32 cellular contexts compared by ENCODE assay signal in the genomic region with DNA sequence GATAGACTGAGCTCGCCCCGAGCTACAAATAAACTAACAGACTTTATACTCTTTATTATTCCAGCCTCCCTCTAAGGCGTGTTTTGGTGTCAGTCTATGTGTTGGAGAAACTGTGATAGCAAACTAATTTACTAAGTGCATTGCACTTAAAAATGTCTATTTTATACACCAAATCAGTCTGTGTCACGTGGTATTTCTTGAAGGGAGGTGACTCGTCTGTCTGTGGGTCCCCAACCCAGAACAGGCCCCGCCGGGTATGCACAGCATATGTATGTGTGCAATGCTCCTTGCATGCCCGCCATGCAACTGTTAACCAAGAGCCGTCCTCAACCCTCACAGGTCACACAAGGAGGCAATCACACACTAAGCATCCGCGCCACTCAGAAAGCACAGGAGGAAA. TPM values are rescaled to one million over a fixed set of nuclear protein-coding genes. Genes with fewer than 3 reads are reported as not detected.
A peak's percentile ranks its signal among the peaks of the same experiment; 100 is the strongest.
DNase-seq lines count a peak whose midpoint lies in the region; ATAC-seq, FAIRE-seq and TF ChIP-seq lines count a peak whose summit lies in the region.
"Had no signal": no experiment of that assay in that cellular context is flagged by ENCODE, and none has a peak within 500 bp of the region (broad histone marks: within the 10 kb centered on the region; RNA-seq: fewer than 3 reads in every experiment).

No MANE protein-coding gene starts in this region.

- H3K4me3 Mint-ChIP-seq in brain (peak overlapping the region in 4 of 5 experiments; percentile 17 to 57 (median 32)), nephron (peak overlapping the region in 2 of 3 experiments; percentile 9 to 11)
- H3K4me3 Mint-ChIP-seq: CD4-positive, alpha-beta memory T cell; CD4-positive, CD25-positive, alpha-beta regulatory T cell had no signal

- H3K27ac ChIP-seq in K562 (ENCODE audit: extremely low read depth, low read depth, low read length) (no peak overlapping the region), ovary (no peak overlapping the region)
- H3K27ac ChIP-seq: BLaER1 had no signal

- H3K4me1 Mint-ChIP-seq in brain (peaks cover 32% of the 10 kb centered on the region), nephron (peaks cover 23% of the 10 kb centered on the region)
- H3K4me1 Mint-ChIP-seq: CD14-positive monocyte; CD4-positive, CD25-positive, alpha-beta regulatory T cell had no signal

- H4K20me1 ChIP-seq in K562 (replicated peaks; ENCODE audit: control insufficient read depth, insufficient read depth, low read length): peaks cover 34% of the 10 kb centered on the region

- no peaks in the 10 kb centered on the region for H3K9me1 ChIP-seq in K562 (ENCODE audit: control insufficient read depth, insufficient read depth, low read length)

- POLR2A ChIA-PET in K562 (lab: Yijun Ruan, JAX): no interaction called here

- H3K4me1 ChIP-seq in K562 (replicated peaks in 1 of 2; ENCODE audit: control insufficient read depth in 2 of 2, insufficient read depth in 2 of 2, low read length in 2 of 2) (peaks cover 0 to 10% of the 10 kb centered on the region in 2 experiments; a peak in 2 of 5 replicates), ovary (ENCODE audit: insufficient read depth) (no peaks in the 10 kb centered on the region)
- H3K4me1 ChIP-seq: BE2C had no signal

- H3K4me3 ChIP-seq in K562: no peak overlapping the region
- H3K4me3 ChIP-seq in ovary: no peak overlapping the region
- H3K4me3 ChIP-seq: BLaER1, GM12878 had no signal

- H3K79me2 ChIP-seq in K562 (ENCODE audit: control insufficient read depth, insufficient read depth, low read length): no peaks in the 10 kb centered on the region

- TF ChIP-seq CTCF in K562 (IDR thresholded peaks at IDR 0.05 in 2 of 3, conservative IDR thresholded peaks at IDR 0.05 in 1 of 3; ENCODE audit: insufficient read depth in 2 of 3, low read depth in 1 of 3, low read length in 3 of 3): no peak
- TF ChIP-seq CTCF in brain (conservative IDR thresholded peaks at IDR 0.05): no peak
- TF ChIP-seq CTCF in nephron (IDR thresholded peaks at IDR 0.05; ENCODE audit: unreplicated experiment in 3 of 3): no peak
- no peak for TF ChIP-seq CTCF in ovary (IDR thresholded peaks at IDR 0.05)

- H3K27ac Mint-ChIP-seq in brain (peak overlapping the region in 3 of 5 experiments; percentile 5 to 57 (median 35)), nephron (no peak overlapping the region)
- H3K27ac Mint-ChIP-seq: CD14-positive monocyte; CD4-positive, alpha-beta memory T cell; CD8-positive, alpha-beta memory T cell had no signal

- H3K27me3 ChIP-seq in K562 (ENCODE audit: control insufficient read depth in 2 of 2, insufficient read depth in 2 of 2, low read length in 2 of 2) (peaks cover 32 to 66% of the 10 kb centered on the region in 2 experiments), ovary (no peaks in the 10 kb centered on the region)

- no peaks in the 10 kb centered on the region for H3K36me3 Mint-ChIP-seq in brain
- no peaks in the 10 kb centered on the region for H3K36me3 Mint-ChIP-seq in nephron (ENCODE audit: low read depth)
- H3K36me3 Mint-ChIP-seq: CD14-positive monocyte; CD4-positive, alpha-beta memory T cell; CD4-positive, CD25-positive, alpha-beta regulatory T cell; CD8-positive, alpha-beta memory T cell had no signal

- in situ Hi-C loops in K562 (cut with MboI): no loop called here

- TF ChIP-seq RAD21 in K562 (CRISPR knock-in tag; conservative IDR thresholded peaks at IDR 0.05 in 1 of 2, IDR thresholded peaks at IDR 0.05 in 1 of 2): no peak

- no peaks in the 10 kb centered on the region for H3K36me3 ChIP-seq in K562 (ENCODE audit: control insufficient read depth, insufficient read depth, low read length)
- H3K36me3 ChIP-seq in ovary: no peaks in the 10 kb centered on the region
- H3K36me3 ChIP-seq: BE2C, BLaER1 had no signal

- DNase-seq in K562 (ENCODE audit: extremely low read depth in 1 of 4, low spot score in 3 of 4): no peak
- no peak for DNase-seq in NCI-H2196 treated with DMSO at 0.1 percent for 48 hours (lab: John Stamatoyannopoulos, UW; ENCODE audit: unreplicated experiment)
- DNase-seq in ovary: no peak
- DNase-seq: 8988T; ACHN; BE2C; C1 segment of cervical spinal cord; CD4-positive, alpha-beta memory T cell; CD4-positive, CD25-positive, alpha-beta regulatory T cell; CD8-positive, alpha-beta memory T cell; COR-L47; DMS 273 treated with DMSO at 0.1 percent for 48 hours; DMS153; DMS53; DMS79; DND-41; EL; GDM1 had no signal

- intact Hi-C loops in K562 (cut with micrococcal nuclease) (no loop called here), ovary (cut with DNase I) (no loop called here)

- TF ChIP-seq POLR2A in K562 (conservative IDR thresholded peaks at IDR 0.05) (no peak), ovary (IDR thresholded peaks at IDR 0.05) (no peak)

- CTCF ChIA-PET in K562 (lab: Yijun Ruan, JAX; ENCODE audit: low intra/inter-chr PET ratio): no interaction called here

- H3K9ac ChIP-seq in K562 (ENCODE audit: insufficient read depth in 1 of 2, low read depth in 2 of 2, low read length in 2 of 2): no peak overlapping the region
- H3K9ac ChIP-seq: BLaER1 had no signal

- 2% methylated on average over 11 of the region's 11 CpGs for WGBS in K562 (ENCODE audit: insufficient coverage, low coverage, missing lambda C conversion rate)
- WGBS in ovary, 3 donors: 81 to 91% (median 85%) methylated on average over 11 of the region's 11 CpGs

- FAIRE-seq in K562 (lab: Jason Lieb, UNC): no peak
- FAIRE-seq: A204.1, GM12878, GM12892, GM18507, GM19239 had no signal

- TF ChIP-seq EP300 in K562 (IDR thresholded peaks at IDR 0.05; ENCODE audit: low read length) (no peak), ovary (IDR thresholded peaks at IDR 0.05) (no peak)

- H3K9me3 ChIP-seq in K562 (replicated peaks; ENCODE audit: control insufficient read depth, insufficient read depth, low read depth, low read length): no peaks in the 10 kb centered on the region
- no peaks in the 10 kb centered on the region for H3K9me3 ChIP-seq in ovary
- H3K9me3 ChIP-seq: BE2C had no signal

- peaks cover 0 to 2% (median 0%) of the 10 kb centered on the region in 5 experiments for H3K9me3 Mint-ChIP-seq in brain
- no peaks in the 10 kb centered on the region for H3K9me3 Mint-ChIP-seq in nephron
- H3K9me3 Mint-ChIP-seq: CD4-positive, CD25-positive, alpha-beta regulatory T cell; CD8-positive, alpha-beta memory T cell had no signal

- no peak overlapping the region for H2AFZ ChIP-seq in K562 (ENCODE audit: low read depth, low read length)

- no peak overlapping the region for H3K4me2 ChIP-seq in K562 (ENCODE audit: insufficient read depth, low read length)
- H3K4me2 ChIP-seq: BLaER1 had no signal

- BruUV-seq in K562 (replicated peaks; lab: Mats Ljungman, UMichigan): no TSS peak

- no peak for ATAC-seq in K562
- ATAC-seq in GM18909 (IDR thresholded peaks at IDR 0.05; ENCODE audit: poor library complexity, unreplicated experiment): no peak
- ATAC-seq: GM12878 had no signal

- peaks cover 65% of the 10 kb centered on the region for H3K27me3 Mint-ChIP-seq in brain
- H3K27me3 Mint-ChIP-seq in nephron (ENCODE audit: low read depth): peaks cover 84% of the 10 kb centered on the region

TF ChIP-seq in K562, 482 proteins besides CTCF, POLR2A, EP300 and RAD21:
- TF ChIP-seq, protein P1, sequence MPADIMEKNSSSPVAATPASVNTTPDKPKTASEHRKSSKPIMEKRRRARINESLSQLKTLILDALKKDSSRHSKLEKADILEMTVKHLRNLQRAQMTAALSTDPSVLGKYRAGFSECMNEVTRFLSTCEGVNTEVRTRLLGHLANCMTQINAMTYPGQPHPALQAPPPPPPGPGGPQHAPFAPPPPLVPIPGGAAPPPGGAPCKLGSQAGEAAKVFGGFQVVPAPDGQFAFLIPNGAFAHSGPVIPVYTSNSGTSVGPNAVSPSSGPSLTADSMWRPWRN (IDR thresholded peaks at IDR 0.05; ENCODE audit: low read depth): no peak
- TF ChIP-seq TFE3 (CRISPR knock-in tag; IDR thresholded peaks at IDR 0.05): peak; percentile 61
TF ChIP-seq in K562: peak in this region for 1.

RNA-seq across cellular contexts. Expression of gene RBFOX3, which starts 4.4 kb away (rescaled TPM):
- not detected in 2 replicates for total RNA-seq in K562 (2011; cell fraction: chromatin; rRNA removed; ENCODE audit: low replicate concordance)
- not detected in 2 replicates for total RNA-seq in K562 (2011; cell fraction: nucleolus; rRNA removed)
- not detected in 2 replicates for total RNA-seq in K562 (2011; cell fraction: nucleoplasm; rRNA removed)
- total RNA-seq in K562 (2014; rRNA removed): not detected in 2 replicates
- total RNA-seq in K562 (2014; rRNA removed; fragmentation: Illumina TruSeq; extraction: Trizol): not detected in 2 replicates
- not detected in 2 replicates for total RNA-seq in K562 (2015; rRNA removed; fragmentation: Illumina TruSeq; extraction: Trizol)
- total RNA-seq in K562 (2021): not detected in 2 replicates
- not detected in 2 replicates for polyA plus RNA-seq in K562 (2011; rRNA removed)
- not detected in 2 replicates for polyA plus RNA-seq in K562 (2011; cell fraction: cytosol; rRNA removed)
- polyA plus RNA-seq in K562 (2011; cell fraction: nucleus; rRNA removed): not detected in 2 replicates
- polyA plus RNA-seq in K562 (2012): 0.09 and 0.25 TPM in 2 replicates
- not detected in 2 replicates for polyA plus RNA-seq in K562 (2014; fragmentation: Illumina TruSeq; extraction: Trizol)
- polyA plus RNA-seq in K562 (2014; fragmentation: Nextera tagmentation; extraction: Ambion mirVana): not detected
- not detected in 2 replicates for polyA plus RNA-seq in K562 (2014; rRNA removed)
- not detected in 2 replicates for polyA minus RNA-seq in K562 (2011; rRNA and poly(A)+ RNA removed)
- not detected in 2 replicates for polyA minus RNA-seq in K562 (2011; cell fraction: cytosol; rRNA and poly(A)+ RNA removed)
- not detected in 2 replicates for polyA minus RNA-seq in K562 (2011; cell fraction: nucleus; rRNA and poly(A)+ RNA removed)
- polyA plus RNA-seq in brain (ENCODE audit: insufficient read depth, low read depth, low replicate concordance): 32.9 TPM
- 1 to 10 TPM in 1 of 7 donors, under 1 TPM in 4, not detected in 2; 0.13 to 3.4 (median 0.20) TPM for total RNA-seq in ovary
- polyA plus RNA-seq in ovary: under 1 TPM; 0.07 to 0.97 TPM
- total RNA-seq: A673; CD4-positive, alpha-beta memory T cell; CD4-positive, CD25-positive, alpha-beta regulatory T cell; CD8-positive, alpha-beta memory T cell; Daoy; G401; GM12878 had no signal
- polyA plus RNA-seq: AG04450; CD14-positive monocyte; CD8-positive, alpha-beta memory T cell had no signal

Comparison
In these comparisons a context has a peak if more than half of its experiments do, and no peak if none do; other contexts are left out.
1. H3K27ac Mint-ChIP-seq: peak in brain (3 of 5); none in nephron (0 of 3).
2. RNA of gene RBFOX3, which starts 4.4 kb away (polyA plus RNA-seq): 32.9 TPM in brain (single experiment); 0.07 to 0.97 TPM in ovary and 0.09 to 0.25 TPM in K562; every median in the first group is over 10 times any median in the second.